Comparison of ENCODE assay signal across 8 cellular contexts in genomic region chr10:13659887-13660544, GRCh38.
DNase-seq lines count a peak whose midpoint lies in the region; ATAC-seq and TF ChIP-seq lines count a peak whose summit lies in the region.

No MANE protein-coding gene starts in this region.

- H3K9ac ChIP-seq in BLaER1 treated with 17β-estradiol and CSF1 and Interleukin-3, amounts not matched to agents 10 nM and 100 nM: peak overlapping the region in 8 of 11 experiments; percentile 6 to 56 (median 37); a peak in 12 of 22 replicates
- H3K9ac ChIP-seq in fibroblast of lung (ENCODE audit: insufficient read depth, low read length): peak overlapping the region; percentile 16

- peak; percentile 96 to 100 for TF ChIP-seq CTCF in GM23338 (conservative IDR thresholded peaks at IDR 0.05; ENCODE audit: low read depth in 2 of 2)
- TF ChIP-seq CTCF in OCI-LY7 (conservative IDR thresholded peaks at IDR 0.05; ENCODE audit: low read length): peak; percentile 95
- TF ChIP-seq CTCF in fibroblast of lung (conservative IDR thresholded peaks at IDR 0.05 in 1 of 2, IDR thresholded peaks at IDR 0.05 in 1 of 2; ENCODE audit: low read depth in 1 of 2, low read length in 2 of 2): peak; percentile 84 to 93
- TF ChIP-seq CTCF in nephron (IDR thresholded peaks at IDR 0.05; ENCODE audit: unreplicated experiment in 3 of 3): peak; percentile 87 to 91 (median 90)

- no TSS peak for BruUV-seq in OCI-LY7 (replicated peaks; lab: Mats Ljungman, UMichigan)

- H3K4me1 Mint-ChIP-seq in GM23338: peaks cover 14% of the 10 kb centered on the region; the same call in 2 of the 3 replicates
- peaks cover 17% of the 10 kb centered on the region for H3K4me1 Mint-ChIP-seq in activated T-cell treated with anti-CD3 and anti-CD28 coated beads, Interleukin-2, amount 50 U/mL, for 72 hours (ENCODE audit: low read depth)
- peaks cover 30% of the 10 kb centered on the region for H3K4me1 Mint-ChIP-seq in nephron
- H3K4me1 Mint-ChIP-seq in stimulated activated naive B cell treated with anti-CD40 and anti-IgM and Interleukin-4, amounts not matched to agents 10 μg/mL and 1 μg/mL and 100 μg/mL, for 72 hours: peaks cover 7 to 16% of the 10 kb centered on the region in 2 donors

- POLR2A ChIA-PET in OCI-LY7 (lab: Charles Lee): interaction anchor here (0.6 to 0.7 kb wide), 2 partner anchors 408 to 640 kb away, joined by 4 to 7 read pairs; no protein-coding TSS in a partner anchor

- H3K36me3 Mint-ChIP-seq in GM23338 (ENCODE audit: low read depth) (peaks cover 37% of the 10 kb centered on the region), nephron (ENCODE audit: low read depth) (peaks cover 81% of the 10 kb centered on the region)
- no peaks in the 10 kb centered on the region for H3K36me3 Mint-ChIP-seq in activated T-cell treated with anti-CD3 and anti-CD28 coated beads, Interleukin-2, amount 50 U/mL, for 72 hours (ENCODE audit: insufficient read depth in 2 of 2)
- peaks cover 0 to 2% of the 10 kb centered on the region in 2 donors for H3K36me3 Mint-ChIP-seq in stimulated activated naive B cell treated with anti-CD40 and anti-IgM and Interleukin-4, amounts not matched to agents 10 μg/mL and 1 μg/mL and 100 μg/mL, for 72 hours

- H3K9me3 Mint-ChIP-seq in GM23338: no peaks in the 10 kb centered on the region
- no peaks in the 10 kb centered on the region for H3K9me3 Mint-ChIP-seq in activated T-cell treated with anti-CD3 and anti-CD28 coated beads, Interleukin-2, amount 50 U/mL, for 72 hours
- no peaks in the 10 kb centered on the region for H3K9me3 Mint-ChIP-seq in nephron
- H3K9me3 Mint-ChIP-seq in stimulated activated naive B cell treated with anti-CD40 and anti-IgM and Interleukin-4, amounts not matched to agents 10 μg/mL and 1 μg/mL and 100 μg/mL, for 72 hours: no peaks in the 10 kb centered on the region

- H3K27ac ChIP-seq in BLaER1 treated with 17β-estradiol and CSF1 and Interleukin-3, amounts not matched to agents 10 nM and 100 nM: peak overlapping the region in 8 of 11 experiments; percentile 38 to 64 (median 47); a peak in 12 of 22 replicates
- no peak overlapping the region for H3K27ac ChIP-seq in GM23338 (ENCODE audit: low read depth)
- no peak overlapping the region for H3K27ac ChIP-seq in OCI-LY7 (ENCODE audit: low read depth, low read length, poor library complexity, severe bottlenecking)
- peak overlapping the region; percentile 81 for H3K27ac ChIP-seq in fibroblast of lung (ENCODE audit: insufficient read depth, low read length)

- H3F3A ChIP-seq in GM23338 (replicated peaks; ENCODE audit: low read depth): no peaks in the 10 kb centered on the region

- H3K9me2 ChIP-seq in GM23338 (ENCODE audit: insufficient read depth) (no peaks in the 10 kb centered on the region), OCI-LY7 (ENCODE audit: insufficient read depth, low read length) (no peaks in the 10 kb centered on the region)

- peaks cover 0 to 3% (median 0%) of the 10 kb centered on the region in 11 experiments; a peak in 1 of 22 replicates for H4K20me1 ChIP-seq in BLaER1 treated with 17β-estradiol and CSF1 and Interleukin-3, amounts not matched to agents 10 nM and 100 nM
- H4K20me1 ChIP-seq in GM23338 (replicated peaks; ENCODE audit: insufficient read depth) (no peaks in the 10 kb centered on the region), OCI-LY7 (ENCODE audit: insufficient read depth, low read length) (no peaks in the 10 kb centered on the region), fibroblast of lung (ENCODE audit: control insufficient read depth, extremely low read depth, insufficient read depth, low read length) (no peaks in the 10 kb centered on the region)

- no peaks in the 10 kb centered on the region for H3K27me3 ChIP-seq in BLaER1 treated with 17β-estradiol and CSF1 and Interleukin-3, amounts not matched to agents 10 nM and 100 nM
- H3K27me3 ChIP-seq in GM23338 (ENCODE audit: insufficient read depth) (no peaks in the 10 kb centered on the region), fibroblast of lung (ENCODE audit: control insufficient read depth, insufficient read depth, low read length) (no peaks in the 10 kb centered on the region)

- intact Hi-C loops in OCI-LY7 (cut with micrococcal nuclease; ENCODE audit: unreplicated experiment): loop anchor here (1.0 kb wide), 1 partner anchor 118 kb away; no protein-coding TSS in a partner anchor

- H3K27me3 Mint-ChIP-seq in GM23338 (ENCODE audit: insufficient read depth, low read depth, poor library complexity) (peaks cover 12% of the 10 kb centered on the region), nephron (ENCODE audit: low read depth) (no peaks in the 10 kb centered on the region)
- H3K27me3 Mint-ChIP-seq in activated T-cell treated with anti-CD3 and anti-CD28 coated beads, Interleukin-2, amount 50 U/mL, for 72 hours (ENCODE audit: low read depth): no peaks in the 10 kb centered on the region
- peaks cover 0 to 8% of the 10 kb centered on the region in 2 donors for H3K27me3 Mint-ChIP-seq in stimulated activated naive B cell treated with anti-CD40 and anti-IgM and Interleukin-4, amounts not matched to agents 10 μg/mL and 1 μg/mL and 100 μg/mL, for 72 hours

- H3K4me3 ChIP-seq in BLaER1 treated with 17β-estradiol and CSF1 and Interleukin-3, amounts not matched to agents 10 nM and 100 nM: no peak overlapping the region; a peak in 1 of 20 replicates
- H3K4me3 ChIP-seq in GM23338 (no peak overlapping the region), OCI-LY7 (ENCODE audit: low read depth, low read length, poor library complexity, severe bottlenecking) (no peak overlapping the region), fibroblast of lung (replicated peaks in 1 of 4; ENCODE audit: control extremely low read depth in 1 of 4, insufficient read depth in 1 of 4, low read depth in 3 of 4, low read length in 4 of 4) (no peak overlapping the region)

- peaks cover 0 to 5% (median 0%) of the 10 kb centered on the region in 11 experiments; a peak in 3 of 22 replicates for H3K9me3 ChIP-seq in BLaER1 treated with 17β-estradiol and CSF1 and Interleukin-3, amounts not matched to agents 10 nM and 100 nM (replicated peaks in 1 of 11)
- H3K9me3 ChIP-seq in OCI-LY7 (ENCODE audit: low read length) (no peaks in the 10 kb centered on the region), fibroblast of lung (ENCODE audit: control insufficient read depth, insufficient read depth, low read depth, low read length) (no peaks in the 10 kb centered on the region)

- H3K79me2 ChIP-seq in GM23338 (replicated peaks; ENCODE audit: insufficient read depth) (no peaks in the 10 kb centered on the region), OCI-LY7 (ENCODE audit: insufficient read depth, low read depth, low read length) (no peaks in the 10 kb centered on the region), fibroblast of lung (ENCODE audit: control insufficient read depth, insufficient read depth, low read length) (peaks cover 2% of the 10 kb centered on the region)

- peak overlapping the region; percentile 55 to 90 (median 83) for H3K4me2 ChIP-seq in BLaER1 treated with 17β-estradiol and CSF1 and Interleukin-3, amounts not matched to agents 10 nM and 100 nM
- H3K4me2 ChIP-seq in GM23338: no peak overlapping the region
- no peak overlapping the region for H3K4me2 ChIP-seq in OCI-LY7 (ENCODE audit: low read length)
- peak overlapping the region; percentile 56 for H3K4me2 ChIP-seq in fibroblast of lung (ENCODE audit: extremely low read depth, insufficient read depth, low read length)

- H3K27ac Mint-ChIP-seq in GM23338 (peak overlapping the region; percentile 59), nephron (peak overlapping the region; percentile 19 to 84 (median 33))
- H3K27ac Mint-ChIP-seq in activated T-cell treated with anti-CD3 and anti-CD28 coated beads, Interleukin-2, amount 50 U/mL, for 72 hours: no peak overlapping the region
- no peak overlapping the region for H3K27ac Mint-ChIP-seq in stimulated activated naive B cell treated with anti-CD40 and anti-IgM and Interleukin-4, amounts not matched to agents 10 μg/mL and 1 μg/mL and 100 μg/mL, for 72 hours

- peak; percentile 66 for DNase-seq in GM23338 (ENCODE audit: low spot score)
- DNase-seq in OCI-LY7 (ENCODE audit: low spot score): peak; percentile 43
- DNase-seq in activated T-cell treated with anti-CD3 and anti-CD28 coated beads, Interleukin-2, amount 50 U/mL, for 72 hours: peak; percentile 62 to 70
- DNase-seq in fibroblast of lung (ENCODE audit: low read depth in 2 of 2): peak; percentile 48 to 89
- peak; percentile 35 for DNase-seq in stimulated activated naive B cell treated with anti-CD40 and anti-IgM and Interleukin-4, amounts not matched to agents 10 μg/mL and 1 μg/mL and 100 μg/mL, for 72 hours
- no peak for DNase-seq in NCI-H1930 (lab: John Stamatoyannopoulos, UW)

- ATAC-seq in GM23338: peak; percentile 52
- peak; percentile 54 to 55 for ATAC-seq in activated T-cell treated with anti-CD3 and anti-CD28 coated beads, Interleukin-2, amount 50 U/mL, for 72 hours (replicated peaks in 1 of 2)
- peak; percentile 54 to 73 for ATAC-seq in stimulated activated naive B cell treated with anti-CD40 and anti-IgM and Interleukin-4, amounts not matched to agents 10 μg/mL and 1 μg/mL and 100 μg/mL, for 72 hours (replicated peaks)

- CTCF ChIA-PET in OCI-LY7 (lab: Charles Lee; ENCODE audit: unreplicated experiment): interaction anchor here (0.6 kb wide), 1 partner anchor 706 kb away, joined by 4 read pairs; no protein-coding TSS in a partner anchor

- H3K4me1 ChIP-seq in BLaER1 treated with 17β-estradiol and CSF1 and Interleukin-3, amounts not matched to agents 10 nM and 100 nM: peaks cover 23 to 37% (median 31%) of the 10 kb centered on the region in 10 experiments
- H3K4me1 ChIP-seq in GM23338 (ENCODE audit: insufficient read depth) (no peaks in the 10 kb centered on the region; the same call in 1 of the 2 replicates), OCI-LY7 (ENCODE audit: insufficient read depth, low read length, poor library complexity, severe bottlenecking) (no peaks in the 10 kb centered on the region), fibroblast of lung (ENCODE audit: control insufficient read depth, extremely low read depth, insufficient read depth, low read length) (peaks cover 21% of the 10 kb centered on the region)

- H3K36me3 ChIP-seq in BLaER1 treated with 17β-estradiol and CSF1 and Interleukin-3, amounts not matched to agents 10 nM and 100 nM: peaks cover 0 to 46% (median 5%) of the 10 kb centered on the region in 11 experiments; a peak in 9 of 22 replicates
- H3K36me3 ChIP-seq in GM23338 (ENCODE audit: insufficient read depth) (0 out of 2 replicates have a peak, but pooled peaks cover 2% of the 10 kb centered on the region), OCI-LY7 (ENCODE audit: insufficient read depth, low read length) (no peaks in the 10 kb centered on the region), fibroblast of lung (ENCODE audit: control insufficient read depth, insufficient read depth, low read length) (peaks cover 28% of the 10 kb centered on the region)

- H2AFZ ChIP-seq in GM23338 (no peak overlapping the region), OCI-LY7 (ENCODE audit: low read length) (no peak overlapping the region), fibroblast of lung (ENCODE audit: low read length) (no peak overlapping the region)

- H3K4me3 Mint-ChIP-seq in GM23338: no peak overlapping the region
- H3K4me3 Mint-ChIP-seq in activated T-cell treated with anti-CD3 and anti-CD28 coated beads, Interleukin-2, amount 50 U/mL, for 72 hours: no peak overlapping the region
- H3K4me3 Mint-ChIP-seq in nephron: no peak overlapping the region
- no peak overlapping the region for H3K4me3 Mint-ChIP-seq in stimulated activated naive B cell treated with anti-CD40 and anti-IgM and Interleukin-4, amounts not matched to agents 10 μg/mL and 1 μg/mL and 100 μg/mL, for 72 hours

Comparison
In these comparisons a context has a peak if more than half of its experiments do, and no peak if none do; other contexts are left out.
1. H3K27ac ChIP-seq: peak in BLaER1 treated with 17β-estradiol and CSF1 and Interleukin-3, amounts not matched to agents 10 nM and 100 nM (8 of 11) and fibroblast of lung (single experiment); none in GM23338 (single experiment) and OCI-LY7 (single experiment).
2. H3K4me2 ChIP-seq: peak in BLaER1 treated with 17β-estradiol and CSF1 and Interleukin-3, amounts not matched to agents 10 nM and 100 nM (11 of 11) and fibroblast of lung (single experiment); none in GM23338 (single experiment) and OCI-LY7 (single experiment).
3. DNase-seq: peak in GM23338 (single experiment), OCI-LY7 (single experiment), activated T-cell treated with anti-CD3 and anti-CD28 coated beads, Interleukin-2, amount 50 U/mL, for 72 hours (2 of 2), fibroblast of lung (2 of 2) and stimulated activated naive B cell treated with anti-CD40 and anti-IgM and Interleukin-4, amounts not matched to agents 10 μg/mL and 1 μg/mL and 100 μg/mL, for 72 hours (single experiment); none in NCI-H1930 (0 of 2).
4. H3K27ac Mint-ChIP-seq: peak in GM23338 (single experiment) and nephron (3 of 3); none in activated T-cell treated with anti-CD3 and anti-CD28 coated beads, Interleukin-2, amount 50 U/mL, for 72 hours (single experiment) and stimulated activated naive B cell treated with anti-CD40 and anti-IgM and Interleukin-4, amounts not matched to agents 10 μg/mL and 1 μg/mL and 100 μg/mL, for 72 hours (single experiment).
5. Peak in every context shown above with its lines, with median percentiles within 50 percentile points of each other: ATAC-seq and CTCF ChIP-seq.